In the genomic region with DNA sequence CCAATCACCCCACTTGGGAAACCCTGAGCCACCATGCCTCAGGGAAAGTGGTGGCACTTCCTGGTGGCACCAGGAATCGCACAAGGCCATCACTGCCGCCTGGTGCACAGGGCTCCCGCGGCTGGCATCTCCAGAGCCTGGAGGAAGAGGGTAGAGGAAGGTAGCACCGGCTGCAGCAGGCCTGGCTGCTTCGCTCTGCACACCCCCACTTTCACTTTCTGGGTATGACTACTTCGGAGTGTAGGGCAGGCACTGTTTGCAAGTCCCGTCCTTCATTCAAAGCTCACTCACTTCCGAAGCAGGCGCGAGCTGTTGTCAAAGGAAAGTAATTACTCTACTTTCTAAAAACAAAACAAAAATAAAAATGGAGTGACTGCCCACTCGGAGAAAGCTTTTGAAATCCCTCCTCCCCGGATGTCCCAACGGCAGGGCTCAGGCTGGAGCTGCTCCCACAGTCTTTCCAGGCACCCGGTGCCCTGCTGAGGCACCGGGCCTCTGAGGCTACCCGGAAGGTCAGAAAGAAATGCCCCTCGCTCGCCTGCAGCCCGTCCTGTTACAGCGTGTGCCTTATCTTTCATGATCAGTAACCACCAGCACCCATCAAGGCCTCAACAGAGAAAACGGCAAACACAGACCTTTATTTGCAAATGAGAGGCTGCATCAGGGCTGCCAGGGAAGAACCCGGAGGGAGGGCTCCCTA, we compare ENCODE assay signal across 8 cellular contexts. TPM values are rescaled to one million over a fixed set of nuclear protein-coding genes. Genes with fewer than 3 reads are reported as not detected.
A peak's percentile ranks its signal among the peaks of the same experiment; 100 is the strongest.
DNase-seq lines count a peak whose midpoint lies in the region; ATAC-seq and TF ChIP-seq lines count a peak whose summit lies in the region.

No MANE protein-coding gene starts in this region.

- H3K27me3 ChIP-seq in parathyroid adenoma (ENCODE audit: control insufficient read depth, insufficient read depth, low read length) (no peaks in the 10 kb centered on the region), vagina (no peaks in the 10 kb centered on the region)

- DNase-seq in A172 (ENCODE audit: low spot score) = peak; percentile 64
- peak; percentile 71 for DNase-seq in NOMO-1 treated with DMSO at 0.1 percent for 48 hours (lab: John Stamatoyannopoulos, UW; ENCODE audit: unreplicated experiment)
- peak; percentile 47 for DNase-seq in activated T-cell treated with anti-CD3 and anti-CD28 coated beads, Interleukin-2, amount 50 U/mL, for 1 hour
- peak; percentile 63 for DNase-seq in fibroblast of peridontal ligament (ENCODE audit: extremely low read depth)
- no peak for DNase-seq in vagina (ENCODE audit: extremely low spot score in 2 of 2)

- peak overlapping the region; percentile 76 for H3K4me3 ChIP-seq in parathyroid adenoma (ENCODE audit: low read depth, low read length)
- H3K4me3 ChIP-seq in vagina = peak overlapping the region; percentile 66 to 99

- H3K4me2 ChIP-seq in parathyroid adenoma (ENCODE audit: low read length) = peak overlapping the region; percentile 96

- H3K27ac ChIP-seq in parathyroid adenoma (peak overlapping the region; percentile 77), vagina (peak overlapping the region; percentile 80)

- H3K9ac ChIP-seq in parathyroid adenoma = peak overlapping the region; percentile 28

- no peaks in the 10 kb centered on the region for H3K36me3 ChIP-seq in parathyroid adenoma (ENCODE audit: control insufficient read depth, insufficient read depth, low read length)
- no peaks in the 10 kb centered on the region for H3K36me3 ChIP-seq in vagina

- H3K4me1 ChIP-seq in parathyroid adenoma = peaks cover 4% of the 10 kb centered on the region
- H3K4me1 ChIP-seq in vagina = peaks cover 67% of the 10 kb centered on the region

- peaks cover 45% of the 10 kb centered on the region for H3K79me2 ChIP-seq in parathyroid adenoma

- intact Hi-C loops in vagina (cut with DNase I) = no loop called here

- H2AFZ ChIP-seq in parathyroid adenoma = peak overlapping the region; percentile 18

- TF ChIP-seq CTCF in parathyroid adenoma (IDR thresholded peaks at IDR 0.05) = no peak
- TF ChIP-seq CTCF in vagina (IDR thresholded peaks at IDR 0.05) = no peak

- no peaks in the 10 kb centered on the region for H3K9me3 ChIP-seq in parathyroid adenoma (ENCODE audit: control insufficient read depth, low read length)
- H3K9me3 ChIP-seq in vagina = no peaks in the 10 kb centered on the region

- peak; percentile 19 for TF ChIP-seq POLR2A in GM19099 (IDR thresholded peaks at IDR 0.05; ENCODE audit: extremely low read depth, insufficient read length, low read depth)
- TF ChIP-seq POLR2A in vagina (IDR thresholded peaks at IDR 0.05) = no peak

- no peak for ATAC-seq in HG02973 (IDR thresholded peaks at IDR 0.05; ENCODE audit: unreplicated experiment)

RNA-seq across cellular contexts. Expression of a gene that starts 2.0 kb away (rescaled TPM):
- total RNA-seq in A172 (2014; rRNA removed; shearing (Covaris generic)) = 5.6 and 14.9 TPM in 2 replicates
- total RNA-seq in vagina = 20.4 TPM

RNA-seq across cellular contexts. Expression of a gene that starts 40.6 kb away (rescaled TPM):
- 29.1 and 31.5 TPM in 2 replicates for total RNA-seq in A172 (2014; rRNA removed; shearing (Covaris generic))
- total RNA-seq in vagina = 13.0 TPM

Comparison
In these comparisons a context has a peak if more than half of its experiments do, and no peak if none do; other contexts are left out.
1. DNase-seq: peak in A172 (single experiment), NOMO-1 treated with DMSO at 0.1 percent for 48 hours (single experiment), activated T-cell treated with anti-CD3 and anti-CD28 coated beads, Interleukin-2, amount 50 U/mL, for 1 hour (single experiment) and fibroblast of peridontal ligament (single experiment); none in vagina (0 of 2).